ENCODE assay signal across 9 cellular contexts in the genomic region with DNA sequence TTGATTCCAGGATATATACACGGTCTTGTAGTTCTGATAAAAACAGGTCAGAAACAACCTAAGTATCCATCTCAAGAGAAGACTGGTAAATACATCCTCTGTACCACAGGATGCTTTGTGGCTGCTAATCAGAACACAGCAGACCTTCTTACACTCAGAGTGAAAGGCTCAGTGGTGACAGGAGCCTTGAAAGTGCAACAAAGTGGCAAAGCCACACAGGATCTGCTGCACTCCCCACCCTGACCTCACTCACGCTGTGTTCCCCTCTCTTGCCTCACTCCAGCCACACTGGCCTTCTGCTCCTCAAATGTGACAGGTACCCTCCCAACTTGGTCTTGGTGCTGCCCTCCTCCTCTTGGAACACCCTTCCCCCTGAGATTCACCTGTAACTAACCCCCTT.
DNase-seq lines count a peak whose midpoint lies in the region; ATAC-seq and TF ChIP-seq lines count a peak whose summit lies in the region.
"Had no signal": no experiment of that assay in that cellular context is flagged by ENCODE, and none has a peak within 500 bp of the region (broad histone marks: within the 10 kb centered on the region; RNA-seq: fewer than 3 reads in every experiment).

No MANE protein-coding gene starts in this region.

- H3K4me1 Mint-ChIP-seq in naive thymus-derived CD8-positive, alpha-beta T cell, result peaks cover 26 to 59% (median 49%) of the 10 kb centered on the region in 4 donors

- H3K36me3 ChIP-seq in MM.1S (replicated peaks; ENCODE audit: insufficient read depth, low read length), result no peaks in the 10 kb centered on the region
- no peaks in the 10 kb centered on the region for H3K36me3 ChIP-seq in PC-3 (ENCODE audit: low read depth, low read length)
- H3K36me3 ChIP-seq in BE2C, result no peaks in the 10 kb centered on the region

- H3K9me3 Mint-ChIP-seq in naive thymus-derived CD8-positive, alpha-beta T cell, result peaks cover 0 to 4% (median 0%) of the 10 kb centered on the region in 9 donors

- H3F3A ChIP-seq in MM.1S (ENCODE audit: insufficient read depth, low read length) (no peaks in the 10 kb centered on the region), PC-3 (ENCODE audit: low read length, unreplicated experiment) (no peaks in the 10 kb centered on the region)

- POLR2A ChIA-PET in naive thymus-derived CD8-positive, alpha-beta T cell (lab: Charles Lee), result no interaction called here
- POLR2A ChIA-PET in PC-3 (lab: Charles Lee; ENCODE audit: unreplicated experiment), result no interaction called here

- H4K20me1 ChIP-seq in MM.1S (ENCODE audit: insufficient read depth, low read length), result no peaks in the 10 kb centered on the region
- no peaks in the 10 kb centered on the region for H4K20me1 ChIP-seq in PC-3 (ENCODE audit: low read length)

- H3K36me3 Mint-ChIP-seq in naive thymus-derived CD8-positive, alpha-beta T cell, result no peaks in the 10 kb centered on the region

- H3K4me1 ChIP-seq in MM.1S (ENCODE audit: low read length) (peaks cover 8% of the 10 kb centered on the region), PC-3 (ENCODE audit: insufficient read depth, low read length) (peaks cover 22% of the 10 kb centered on the region), BE2C (no peaks in the 10 kb centered on the region)

- H2AFZ ChIP-seq in MM.1S (ENCODE audit: low read length) (no peak overlapping the region), PC-3 (ENCODE audit: low read length) (no peak overlapping the region)

- CTCF ChIA-PET in PC-3 (lab: Charles Lee), result no interaction called here

- peak overlapping the region; percentile 77 to 97 (median 90) for H3K27ac Mint-ChIP-seq in naive thymus-derived CD8-positive, alpha-beta T cell

- no peaks in the 10 kb centered on the region for H3K9me3 ChIP-seq in MM.1S (replicated peaks; ENCODE audit: insufficient read depth, low read length)
- no peaks in the 10 kb centered on the region for H3K9me3 ChIP-seq in PC-3 (ENCODE audit: low read length)
- H3K9me3 ChIP-seq in BE2C, result no peaks in the 10 kb centered on the region

- H3K27ac ChIP-seq in MM.1S (ENCODE audit: low read length) (no peak overlapping the region), PC-3 (ENCODE audit: low read length) (no peak overlapping the region)

- peak overlapping the region; percentile 62 to 82 (median 70) for H3K4me3 Mint-ChIP-seq in naive thymus-derived CD8-positive, alpha-beta T cell

- H3K4me3 ChIP-seq in MM.1S (ENCODE audit: low read length), result no peak overlapping the region
- H3K4me3 ChIP-seq in PC-3 (ENCODE audit: low read length), result no peak overlapping the region
- no peak overlapping the region for H3K4me3 ChIP-seq in BE2C (ENCODE audit: low read depth, low read length)

- TF ChIP-seq CTCF in GM13977 (IDR thresholded peaks at IDR 0.05; ENCODE audit: extremely low read depth, insufficient read depth, missing control alignments), result no peak
- no peak for TF ChIP-seq CTCF in MM.1S (IDR thresholded peaks at IDR 0.05; ENCODE audit: low read length)
- no peak for TF ChIP-seq CTCF in PC-3 (conservative IDR thresholded peaks at IDR 0.05; ENCODE audit: low read depth, low read length)
- no peak for TF ChIP-seq CTCF in BE2C (IDR thresholded peaks at IDR 0.05; ENCODE audit: low read depth, low read length)

- DNase-seq in GM13977 (ENCODE audit: low spot score) (peak; percentile 29), MM.1S (peak; percentile 14), SIG-M5 treated with dmso at 0.1 percent for 504 hours (lab: John Stamatoyannopoulos, UW; ENCODE audit: unreplicated experiment) (no peak), PC-3 (no peak), NCI-H446 (lab: John Stamatoyannopoulos, UW) (no peak), BE2C (no peak)
- DNase-seq in naive thymus-derived CD8-positive, alpha-beta T cell, result peak in 9 of 10 donors; percentile 7 to 71 (median 51)
- DNase-seq: mammary epithelial cell had no signal

- no TSS peak for BruUV-seq in PC-3 (replicated peaks; lab: Mats Ljungman, UMichigan)

- no peaks in the 10 kb centered on the region for H3K27me3 Mint-ChIP-seq in naive thymus-derived CD8-positive, alpha-beta T cell

- no peaks in the 10 kb centered on the region for H3K79me2 ChIP-seq in MM.1S (ENCODE audit: low read length)
- no peaks in the 10 kb centered on the region for H3K79me2 ChIP-seq in PC-3 (ENCODE audit: low read length)

- intact Hi-C loops in PC-3 (cut with micrococcal nuclease), result no loop called here

- H3K9ac ChIP-seq in MM.1S (ENCODE audit: low read length), result no peak overlapping the region
- no peak overlapping the region for H3K9ac ChIP-seq in PC-3 (ENCODE audit: low read length)

- H3K4me2 ChIP-seq in MM.1S (ENCODE audit: low read depth, low read length), result no peak overlapping the region
- H3K4me2 ChIP-seq in PC-3 (ENCODE audit: low read length), result no peak overlapping the region

- H3K27me3 ChIP-seq in MM.1S (replicated peaks; ENCODE audit: insufficient read depth, low read length) (no peaks in the 10 kb centered on the region), PC-3 (ENCODE audit: low read length) (no peaks in the 10 kb centered on the region), BE2C (no peaks in the 10 kb centered on the region)

- H3K9me2 ChIP-seq in MM.1S (replicated peaks; ENCODE audit: insufficient read depth, low read length) (no peaks in the 10 kb centered on the region), PC-3 (replicated peaks; ENCODE audit: low read length) (no peaks in the 10 kb centered on the region)

- ATAC-seq in GM21576 (IDR thresholded peaks at IDR 0.05; ENCODE audit: unreplicated experiment) (peak; percentile 96), PC-3 (no peak)
- peak; percentile 99 for ATAC-seq in naive thymus-derived CD8-positive, alpha-beta T cell

- in situ Hi-C loops in GM13977 (cut with MboI; ENCODE audit: low pct_unique_long_range_greater_than_20kb, low sequenced_read_pairs, unreplicated experiment), result no loop called here

Comparison
In these comparisons a context has a peak if more than half of its experiments do, and no peak if none do; other contexts are left out.
1. DNase-seq: peak in GM13977 (single experiment), MM.1S (single experiment) and naive thymus-derived CD8-positive, alpha-beta T cell (9 of 10); none in SIG-M5 treated with dmso at 0.1 percent for 504 hours (single experiment), PC-3 (single experiment), NCI-H446 (0 of 2) and BE2C (single experiment).